1 cellular context compared by ENCODE assay signal in the genomic region with DNA sequence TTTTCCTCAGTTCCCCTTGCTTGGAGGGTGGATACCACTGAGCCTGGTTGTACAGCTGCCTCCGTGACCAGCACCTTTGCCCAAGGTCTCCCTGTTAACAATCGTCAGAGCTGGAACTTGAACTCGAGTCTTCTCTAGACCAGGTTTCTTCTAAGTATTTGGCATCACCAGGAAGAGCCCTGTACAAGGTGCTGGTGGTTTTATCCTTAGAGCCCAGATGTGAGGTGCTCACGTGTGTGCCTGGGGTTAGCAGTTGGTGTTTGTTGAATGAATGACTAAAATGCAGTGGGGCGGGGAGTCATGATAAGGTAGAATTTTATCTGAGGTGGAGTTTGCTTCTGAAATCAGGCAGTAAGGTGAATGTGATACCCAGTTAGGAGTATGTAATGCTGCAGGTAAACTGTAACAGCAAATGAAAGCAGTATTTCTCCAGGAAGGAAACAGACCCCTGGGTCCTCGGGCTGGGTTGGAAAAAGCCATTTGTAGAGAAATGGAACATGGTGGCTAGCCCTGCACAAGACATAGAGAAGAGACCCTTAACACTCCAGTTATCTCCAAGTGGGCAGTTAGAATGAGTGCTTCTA.
TF ChIP-seq lines count a peak whose summit lies in the region.

No MANE protein-coding gene starts in this region.

TF ChIP-seq in IMR-90, 13 proteins besides CTCF, POLR2A, EP300 and RAD21 (continued from another document):
- TF ChIP-seq USF2 (IDR thresholded peaks at IDR 0.05; ENCODE audit: low read depth, low read length) (no peak), RCOR1 (IDR thresholded peaks at IDR 0.05; ENCODE audit: insufficient replicate concordance, low read length) (no peak), MAZ (IDR thresholded peaks at IDR 0.05; ENCODE audit: borderline replicate concordance, low read depth, low read length) (no peak), SMC3 (IDR thresholded peaks at IDR 0.05; ENCODE audit: low read depth, low read length) (no peak), NFE2L2 (IDR thresholded peaks at IDR 0.05; ENCODE audit: low read depth, low read length) (no peak), CHD1 (IDR thresholded peaks at IDR 0.05; ENCODE audit: low read depth, low read length) (no peak), MAFK (IDR thresholded peaks at IDR 0.05; ENCODE audit: low read depth, low read length) (no peak), ELK1 (IDR thresholded peaks at IDR 0.05; ENCODE audit: borderline replicate concordance, low read depth, low read length) (no peak)
